8 cellular contexts compared by ENCODE assay signal in the genomic region with DNA sequence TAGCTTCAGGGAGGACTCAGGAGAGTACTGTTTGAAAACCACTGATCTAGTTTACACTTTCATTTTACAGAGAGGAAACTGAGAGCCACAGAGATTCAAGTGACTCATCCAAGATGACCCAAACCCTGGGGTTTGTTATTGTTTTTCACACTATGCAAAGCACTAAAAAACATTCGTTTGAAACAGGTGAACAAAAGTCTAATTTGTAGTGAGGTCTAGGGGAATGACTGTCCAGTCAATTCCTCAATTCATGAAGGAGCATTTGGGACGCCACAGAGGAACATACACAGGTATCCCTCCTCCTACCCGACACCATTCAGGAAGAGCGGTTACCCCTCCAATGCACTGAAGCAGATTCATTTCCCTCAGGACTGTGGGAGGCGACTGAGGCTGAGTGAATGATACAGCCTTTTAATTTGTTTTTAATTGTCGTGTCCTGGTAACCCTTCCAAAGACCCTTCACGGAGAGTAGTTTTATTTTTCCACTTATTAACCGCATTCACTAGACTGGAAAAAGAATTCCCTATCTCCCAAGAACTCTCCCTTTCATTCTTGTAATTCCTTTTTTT. TPM values are rescaled to one million over a fixed set of nuclear protein-coding genes. Genes with fewer than 3 reads are reported as not detected.
A peak's percentile ranks its signal among the peaks of the same experiment; 100 is the strongest.
DNase-seq lines count a peak whose midpoint lies in the region; ATAC-seq, FAIRE-seq and TF ChIP-seq lines count a peak whose summit lies in the region.

No MANE protein-coding gene starts in this region.

- peak overlapping the region; percentile 12 for H3K27ac ChIP-seq in HUES48 (ENCODE audit: low read depth, low read length)
- no peak overlapping the region for H3K27ac ChIP-seq in endothelial cell of umbilical vein (ENCODE audit: insufficient read depth, low read depth, low read length)

- no peaks in the 10 kb centered on the region for H3K9me1 ChIP-seq in endothelial cell of umbilical vein (replicated peaks; ENCODE audit: control insufficient read depth, extremely low read depth, insufficient read depth, low read length)

- no peaks in the 10 kb centered on the region for H4K20me1 ChIP-seq in endothelial cell of umbilical vein (replicated peaks; ENCODE audit: control insufficient read depth, extremely low read depth, insufficient read depth, low read length)

- CTCF ChIA-PET in endothelial cell of umbilical vein (lab: Charles Lee) = no interaction called here

- BruUV-seq in endothelial cell of umbilical vein (replicated peaks; lab: Mats Ljungman, UMichigan) = no TSS peak

- dilution Hi-C loops in endothelial cell of umbilical vein (cut with MboI; ENCODE audit: extremely low pct_ligation_motif_present, low sequenced_read_pairs) = no loop called here

- H3K79me2 ChIP-seq in endothelial cell of umbilical vein (ENCODE audit: control insufficient read depth, insufficient read depth, low read length) = no peaks in the 10 kb centered on the region

- H3K36me3 ChIP-seq in HUES48 (ENCODE audit: control insufficient read depth, insufficient read depth, low read length) = no peaks in the 10 kb centered on the region
- H3K36me3 ChIP-seq in endothelial cell of umbilical vein (ENCODE audit: control insufficient read depth in 2 of 2, extremely low read depth in 1 of 2, insufficient read depth in 2 of 2, low read length in 2 of 2) = no peaks in the 10 kb centered on the region

- peak overlapping the region; percentile 52 for H2AFZ ChIP-seq in endothelial cell of umbilical vein (ENCODE audit: low read depth, low read length)

- FAIRE-seq in endothelial cell of umbilical vein (lab: Jason Lieb, UNC) = peak; percentile 12

- peak overlapping the region; percentile 25 for H3K4me2 ChIP-seq in endothelial cell of umbilical vein (ENCODE audit: insufficient read depth, low read length)

- H3K27me3 ChIP-seq in HUES48 (ENCODE audit: control insufficient read depth, insufficient read depth, low read length) = no peaks in the 10 kb centered on the region
- H3K27me3 ChIP-seq in endothelial cell of umbilical vein (ENCODE audit: control insufficient read depth in 2 of 2, insufficient read depth in 2 of 2, low read length in 2 of 2) = peaks cover 0 to 1% of the 10 kb centered on the region in 2 experiments

- TF ChIP-seq POLR2A in endothelial cell of umbilical vein (IDR thresholded peaks at IDR 0.05; ENCODE audit: low read depth, low read length) = no peak
- no peak for TF ChIP-seq POLR2A in erythroblast (IDR thresholded peaks at IDR 0.05; ENCODE audit: low read length)

- TF ChIP-seq CTCF in endothelial cell of umbilical vein (IDR thresholded peaks at IDR 0.05; ENCODE audit: extremely low read depth in 1 of 2, insufficient read depth in 1 of 2, low read depth in 1 of 2, low read length in 2 of 2) = no peak

- peaks cover 10% of the 10 kb centered on the region for H3K4me1 ChIP-seq in HUES48 (ENCODE audit: control insufficient read depth, insufficient read depth, low read length)
- H3K4me1 ChIP-seq in endothelial cell of umbilical vein (ENCODE audit: control insufficient read depth, extremely low read depth, insufficient read depth, low read length) = peaks cover 7% of the 10 kb centered on the region

- DNase-seq in ELR (ENCODE audit: low read depth) = peak; percentile 63
- peak; percentile 27 for DNase-seq in endothelial cell of umbilical vein (ENCODE audit: low read depth, low spot score)
- no peak for DNase-seq in skeletal muscle cell (ENCODE audit: low read depth)
- DNase-seq in NCI-H510A (lab: John Stamatoyannopoulos, UW) = no peak
- DNase-seq in stimulated activated CD4-positive, alpha-beta T cell treated with anti-CD3 and anti-CD28 coated beads, Interleukin-4, amount 100 ng/mL, for 4 hours = no peak
- DNase-seq in erythroblast (lab: John Stamatoyannopoulos, UW) = no peak

- POLR2A ChIA-PET in endothelial cell of umbilical vein (lab: Charles Lee) = no interaction called here

- H3K9me3 ChIP-seq in HUES48 (ENCODE audit: control insufficient read depth, insufficient read depth, low read length) = no peaks in the 10 kb centered on the region; the same call in 1 of the 2 replicates
- H3K9me3 ChIP-seq in endothelial cell of umbilical vein (replicated peaks; ENCODE audit: control insufficient read depth, insufficient read depth, low read length) = no peaks in the 10 kb centered on the region

- H3K9ac ChIP-seq in HUES48 (ENCODE audit: low read depth, low read length) = no peak overlapping the region
- H3K9ac ChIP-seq in endothelial cell of umbilical vein (replicated peaks; ENCODE audit: extremely low read depth, insufficient read depth, low read length) = no peak overlapping the region

- H3K4me3 ChIP-seq in HUES48 (ENCODE audit: low read depth, low read length) = no peak overlapping the region
- H3K4me3 ChIP-seq in endothelial cell of umbilical vein (replicated peaks in 1 of 3; ENCODE audit: insufficient read depth in 1 of 3, low read depth in 1 of 3, low read length in 3 of 3) = no peak overlapping the region
- peak overlapping the region; percentile 8 for H3K4me3 ChIP-seq in skeletal muscle cell (ENCODE audit: low read depth, low read length)

- peak; percentile 85 for ATAC-seq in GM21526 (IDR thresholded peaks at IDR 0.05; ENCODE audit: low FRiP score, unreplicated experiment)

- intact Hi-C loops in endothelial cell of umbilical vein (cut with micrococcal nuclease) = loop anchor here (10.0 kb wide), 1 partner anchor 292 kb away; no protein-coding TSS in a partner anchor

TF ChIP-seq in endothelial cell of umbilical vein, 7 proteins besides CTCF, POLR2A, EP300 and RAD21:
- TF ChIP-seq, protein P1, sequence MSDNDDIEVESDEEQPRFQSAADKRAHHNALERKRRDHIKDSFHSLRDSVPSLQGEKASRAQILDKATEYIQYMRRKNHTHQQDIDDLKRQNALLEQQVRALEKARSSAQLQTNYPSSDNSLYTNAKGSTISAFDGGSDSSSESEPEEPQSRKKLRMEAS (IDR thresholded peaks at IDR 0.05; ENCODE audit: insufficient read depth, insufficient read length) = no peak
- TF ChIP-seq GATA2 (IDR thresholded peaks at IDR 0.05; ENCODE audit: insufficient read depth, insufficient read length, low read depth, low read length) (no peak), FOS (IDR thresholded peaks at IDR 0.05; ENCODE audit: borderline replicate concordance, insufficient read depth, low read length) (peak; percentile 35), MYC (IDR thresholded peaks at IDR 0.05; ENCODE audit: low read depth, low read length) (no peak), EZH2 (IDR thresholded peaks at IDR 0.05; ENCODE audit: borderline replicate concordance, low read depth, low read length, severe bottlenecking) (no peak), JUN (IDR thresholded peaks at IDR 0.05; ENCODE audit: borderline replicate concordance, insufficient read depth, insufficient read length, low read depth) (no peak)

RNA-seq across cellular contexts. Expression of a gene that starts 30.3 kb away (rescaled TPM):
- not detected in 2 replicates for total RNA-seq in endothelial cell of umbilical vein
- polyA plus RNA-seq in endothelial cell of umbilical vein = not detected in 2 replicates
- not detected in 2 replicates for polyA plus RNA-seq in endothelial cell of umbilical vein (2011; cell fraction: cytosol; rRNA removed)
- not detected in 2 replicates for polyA plus RNA-seq in endothelial cell of umbilical vein (2011; cell fraction: nucleus; rRNA removed)
- not detected in 2 replicates for polyA plus RNA-seq in endothelial cell of umbilical vein (2012)
- not detected in 2 replicates for polyA minus RNA-seq in endothelial cell of umbilical vein
- not detected for polyA minus RNA-seq in endothelial cell of umbilical vein (2011; cell fraction: cytosol; rRNA and poly(A)+ RNA removed)
- polyA minus RNA-seq in endothelial cell of umbilical vein (2011; cell fraction: nucleus; rRNA and poly(A)+ RNA removed) = not detected in 2 replicates

RNA-seq across cellular contexts. Expression of a gene that starts 52.1 kb away (rescaled TPM):
- total RNA-seq in endothelial cell of umbilical vein = 2.7 and 4.6 TPM in 2 replicates
- polyA plus RNA-seq in endothelial cell of umbilical vein = 0.59 and 0.81 TPM in 2 replicates
- polyA plus RNA-seq in endothelial cell of umbilical vein (2011; cell fraction: cytosol; rRNA removed) = 0.75 and 0.87 TPM in 2 replicates
- 0.53 and 0.66 TPM in 2 replicates for polyA plus RNA-seq in endothelial cell of umbilical vein (2011; cell fraction: nucleus; rRNA removed)
- polyA plus RNA-seq in endothelial cell of umbilical vein (2012) = 0.94 and 1.8 TPM in 2 replicates
- polyA minus RNA-seq in endothelial cell of umbilical vein = 1.5 and 3.0 TPM in 2 replicates
- polyA minus RNA-seq in endothelial cell of umbilical vein (2011; cell fraction: cytosol; rRNA and poly(A)+ RNA removed) = not detected
- 1.2 and 1.5 TPM in 2 replicates for polyA minus RNA-seq in endothelial cell of umbilical vein (2011; cell fraction: nucleus; rRNA and poly(A)+ RNA removed)

Comparison
In these comparisons a context has a peak if more than half of its experiments do, and no peak if none do; other contexts are left out.
1. DNase-seq: peak in ELR (single experiment) and endothelial cell of umbilical vein (single experiment); none in skeletal muscle cell (single experiment), NCI-H510A (single experiment), stimulated activated CD4-positive, alpha-beta T cell treated with anti-CD3 and anti-CD28 coated beads, Interleukin-4, amount 100 ng/mL, for 4 hours (0 of 2) and erythroblast (0 of 2).